In genomic region chr22:47047321-47048122, GRCh38 we compare ENCODE assay signal across 30 cellular contexts.
DNase-seq lines count a peak whose midpoint lies in the region; ATAC-seq, FAIRE-seq and TF ChIP-seq lines count a peak whose summit lies in the region.
"Had no signal": no experiment of that assay in that cellular context is flagged by ENCODE, and none has a peak within 500 bp of the region (broad histone marks: within the 10 kb centered on the region; RNA-seq: fewer than 3 reads in every experiment).

No MANE protein-coding gene starts in this region.

- H3K56ac ChIP-seq in H1 (replicated peaks; ENCODE audit: insufficient read length, low read depth, low read length): no peak overlapping the region

- H3K23ac ChIP-seq in H1 (ENCODE audit: insufficient read length): no peak overlapping the region

- peak; percentile 9 for DNase-seq in activated CD8-positive, alpha-beta memory T cell treated with anti-CD3 and anti-CD28 coated beads, Interleukin-2, amount 50 U/mL, for 4 hours
- DNase-seq in activated CD8-positive, alpha-beta memory T cell treated with anti-CD3 and anti-CD28 coated beads for 24 hours: no peak
- DNase-seq in CD8-positive, alpha-beta memory T cell: peak in 1 of 5 donors; percentile 11
- DNase-seq in H1 (ENCODE audit: low read depth in 1 of 2, low spot score in 2 of 2): no peak
- DNase-seq in osteoblast (ENCODE audit: insufficient read length, low spot score, missing footprints): peak; percentile 68
- DNase-seq in breast epithelium (ENCODE audit: low spot score in 2 of 2): no peak
- no peak for DNase-seq in mesenteric fat pad (ENCODE audit: low spot score)
- DNase-seq: activated CD8-positive, alpha-beta T cell treated with anti-CD3 and anti-CD28 coated beads for 36 hours; activated gamma-delta T cell treated with Interleukin-2 at 50 U/mL for 16 hours; brain microvascular endothelial cell; effector CD4-positive, alpha-beta T cell; erythroblast; foreskin fibroblast; kidney glomerular epithelial cell; NCI-H1417 treated with DMSO at 0.1 percent for 48 hours; NCI-H2081; NCI-H345; NCI-H748 treated with DMSO at 0.1 percent for 48 hours; occipital lobe; T-helper 2 cell had no signal

- H2BK12ac ChIP-seq in H1 (ENCODE audit: low read depth, low read length): no peak overlapping the region

- H3K4me3 Mint-ChIP-seq in CD8-positive, alpha-beta memory T cell: peak overlapping the region in 4 of 7 donors; percentile 13 to 82 (median 24)
- H3K4me3 Mint-ChIP-seq: activated CD8-positive, alpha-beta T cell treated with anti-CD3 and anti-CD28 coated beads for 36 hours had no signal

- H3K27ac Mint-ChIP-seq in CD8-positive, alpha-beta memory T cell: peak overlapping the region in 5 of 8 donors; percentile 33 to 75 (median 66)
- H3K27ac Mint-ChIP-seq: activated CD8-positive, alpha-beta T cell treated with anti-CD3 and anti-CD28 coated beads for 36 hours had no signal

- H3K79me1 ChIP-seq in H1 (ENCODE audit: low read depth, low read length): peaks cover 3% of the 10 kb centered on the region; the same call in 1 of the 2 replicates

- H2BK5ac ChIP-seq in H1 (ENCODE audit: low read depth, low read length): no peak overlapping the region

- no peak for TF ChIP-seq CTCF in H1 (IDR thresholded peaks at IDR 0.05; ENCODE audit: control extremely low read depth in 1 of 3, insufficient read depth in 1 of 3, low read depth in 1 of 3, low read length in 3 of 3)
- no peak for TF ChIP-seq CTCF in osteoblast (IDR thresholded peaks at IDR 0.05; ENCODE audit: extremely low read depth, low read depth, low read length)
- no peak for TF ChIP-seq CTCF in breast epithelium (IDR thresholded peaks at IDR 0.05)

- TF ChIP-seq EP300 in H1 (IDR thresholded peaks at IDR 0.05; ENCODE audit: borderline replicate concordance in 1 of 2, low read depth in 2 of 2, low read length in 2 of 2): no peak

- WGBS in H1 (ENCODE audit: extremely low coverage in 1 of 2, insufficient coverage in 1 of 2, insufficient read length in 1 of 2, insufficient replicate concordance in 2 of 2, low coverage in 1 of 2, low lambda C conversion rate in 2 of 2, missing lambda C conversion rate in 1 of 2), 2 experiments: 93% methylated on average over 13 of the region's 13 CpGs; no CpG with 5 or more reads in 1 of the 2 experiments

- H3K18ac ChIP-seq in H1 (ENCODE audit: extremely low read depth, low read length): no peak overlapping the region

- no peak for TF ChIP-seq RAD21 in H1 (IDR thresholded peaks at IDR 0.05 in 1 of 2, conservative IDR thresholded peaks at IDR 0.05 in 1 of 2; ENCODE audit: low read depth in 2 of 2, low read length in 2 of 2)

- H3K4me1 ChIP-seq in CD8-positive, alpha-beta memory T cell (ENCODE audit: insufficient read depth, low read length): no peaks in the 10 kb centered on the region
- H3K4me1 ChIP-seq in H1 (replicated peaks in 1 of 4; ENCODE audit: control insufficient read depth in 3 of 4, insufficient read depth in 4 of 4, low read length in 3 of 4) (peaks cover 0 to 10% (median 4%) of the 10 kb centered on the region in 4 experiments; a peak in 5 of 7 replicates), osteoblast (ENCODE audit: insufficient read depth, low read length) (peaks cover 3% of the 10 kb centered on the region), breast epithelium (no peaks in the 10 kb centered on the region)
- H3K4me1 ChIP-seq: heart left ventricle had no signal

- no peaks in the 10 kb centered on the region for H3K23me2 ChIP-seq in H1 (ENCODE audit: low read depth, low read length)

- no peak for ATAC-seq in GM18858 (IDR thresholded peaks at IDR 0.05; ENCODE audit: unreplicated experiment)
- ATAC-seq: heart left ventricle, SK-N-SH treated with all-trans-retinoic acid at 6 μM for 48 hours had no signal

- no peak for FAIRE-seq in H1 (lab: Jason Lieb, UNC)
- FAIRE-seq: colon, D721Med, GM18507 had no signal

- H4K20me1 ChIP-seq in H1 (replicated peaks in 1 of 2; ENCODE audit: control insufficient read depth in 1 of 2, insufficient read depth in 2 of 2, low read length in 2 of 2): peaks cover 1% of the 10 kb centered on the region in 2 experiments
- peaks cover 22% of the 10 kb centered on the region for H4K20me1 ChIP-seq in osteoblast (ENCODE audit: insufficient read depth, low read length)

- H2AFZ ChIP-seq in H1 (ENCODE audit: low read length) (no peak overlapping the region), osteoblast (ENCODE audit: low read length) (no peak overlapping the region)

- no peak overlapping the region for H2BK15ac ChIP-seq in H1 (ENCODE audit: low read length)

- H3K27me3 ChIP-seq in CD8-positive, alpha-beta memory T cell (ENCODE audit: insufficient read depth, low read length, poor library complexity, severe bottlenecking): no peaks in the 10 kb centered on the region
- H3K27me3 ChIP-seq in H1 (replicated peaks in 1 of 4; ENCODE audit: control insufficient read depth in 3 of 4, extremely low read depth in 1 of 4, insufficient read depth in 3 of 4, low read length in 3 of 4) (no peaks in the 10 kb centered on the region), osteoblast (ENCODE audit: insufficient read depth, low read length) (no peaks in the 10 kb centered on the region), breast epithelium (no peaks in the 10 kb centered on the region)
- H3K27me3 ChIP-seq: brain microvascular endothelial cell, heart left ventricle, suprapubic skin, vagina had no signal

- no peaks in the 10 kb centered on the region for H3K36me3 ChIP-seq in CD8-positive, alpha-beta memory T cell (ENCODE audit: insufficient read depth, low read length)
- H3K36me3 ChIP-seq in H1 (ENCODE audit: control insufficient read depth in 2 of 4, insufficient read depth in 4 of 4, low read length in 3 of 4): no peaks in the 10 kb centered on the region; a peak in 1 of 8 replicates
- no peaks in the 10 kb centered on the region for H3K36me3 ChIP-seq in osteoblast (ENCODE audit: insufficient read depth, low read length)
- H3K36me3 ChIP-seq in breast epithelium: no peaks in the 10 kb centered on the region
- H3K36me3 ChIP-seq: brain microvascular endothelial cell, suprapubic skin, vagina had no signal

- H3K27ac ChIP-seq in CD8-positive, alpha-beta memory T cell (ENCODE audit: low read depth, low read length): no peak overlapping the region
- H3K27ac ChIP-seq in H1 (ENCODE audit: low read depth, low read length) (peak overlapping the region; percentile 34; the same call in 1 of the 2 replicates), osteoblast (ENCODE audit: low read depth, low read length) (no peak overlapping the region), breast epithelium (no peak overlapping the region)
- H3K27ac ChIP-seq: 22Rv1, brain microvascular endothelial cell, C4-2B, heart left ventricle, suprapubic skin, vagina had no signal

- H2BK120ac ChIP-seq in H1 (replicated peaks; ENCODE audit: low read depth, low read length): no peak overlapping the region

- H3K4me1 Mint-ChIP-seq in CD8-positive, alpha-beta memory T cell: peaks cover 45 to 79% (median 46%) of the 10 kb centered on the region in 3 donors

- H3K9me3 ChIP-seq in CD8-positive, alpha-beta memory T cell (ENCODE audit: low read length): no peaks in the 10 kb centered on the region
- H3K9me3 ChIP-seq in H1 (ENCODE audit: insufficient read depth in 2 of 2, low read depth in 1 of 2, low read length in 1 of 2): no peaks in the 10 kb centered on the region
- H3K9me3 ChIP-seq in osteoblast (ENCODE audit: low read depth, low read length): no peaks in the 10 kb centered on the region
- H3K9me3 ChIP-seq in breast epithelium: no peaks in the 10 kb centered on the region
- H3K9me3 ChIP-seq: heart left ventricle, suprapubic skin, vagina had no signal

- H2BK20ac ChIP-seq in H1 (ENCODE audit: low read length): no peak overlapping the region

- TF ChIP-seq POLR2A in H1 (IDR thresholded peaks at IDR 0.05; ENCODE audit: control extremely low read depth in 1 of 2, low read depth in 2 of 2, low read length in 2 of 2) (no peak), breast epithelium (IDR thresholded peaks at IDR 0.05) (no peak)

- no peak overlapping the region for H3K9ac ChIP-seq in H1 (replicated peaks in 1 of 4; ENCODE audit: extremely low read depth in 1 of 4, low read depth in 3 of 4, low read length in 3 of 4)

- no peak overlapping the region for H3K4me2 ChIP-seq in H1 (ENCODE audit: insufficient read depth in 1 of 2, low read depth in 2 of 2, low read length in 2 of 2)
- H3K4me2 ChIP-seq in osteoblast (ENCODE audit: insufficient read depth, low read length): no peak overlapping the region

- H3K9me3 Mint-ChIP-seq in CD8-positive, alpha-beta memory T cell: no peaks in the 10 kb centered on the region
- H3K9me3 Mint-ChIP-seq: activated CD8-positive, alpha-beta T cell treated with anti-CD3 and anti-CD28 coated beads for 36 hours had no signal

- H2AK5ac ChIP-seq in H1 (ENCODE audit: low read depth, low read length): no peak overlapping the region

- no peak overlapping the region for H3K14ac ChIP-seq in H1 (ENCODE audit: insufficient read length)

- H3K27me3 Mint-ChIP-seq in CD8-positive, alpha-beta memory T cell: no peaks in the 10 kb centered on the region
- H3K27me3 Mint-ChIP-seq: activated CD8-positive, alpha-beta T cell treated with anti-CD3 and anti-CD28 coated beads for 36 hours had no signal

- no peak overlapping the region for H4K91ac ChIP-seq in H1 (replicated peaks; ENCODE audit: insufficient read length, low read length)

- H3K4ac ChIP-seq in H1 (replicated peaks; ENCODE audit: insufficient read length, low read depth, low read length): no peak overlapping the region

- CTCF ChIA-PET in CD8-positive, alpha-beta memory T cell (lab: Charles Lee): no interaction called here
- CTCF ChIA-PET in H1 (lab: Charles Lee; ENCODE audit: partially characterized antibody): interaction anchor here (0.6 to 1.3 kb wide), 4 partner anchors 16 to 221 kb away, joined by 3 to 4 read pairs (median 3); no protein-coding TSS in a partner anchor

- intact Hi-C loops in breast epithelium (cut with DNase I; ENCODE audit: low total_unique reads): no loop called here

- H3K79me2 ChIP-seq in H1 (ENCODE audit: control insufficient read depth in 1 of 2, insufficient read depth in 2 of 2, low read length in 2 of 2): no peaks in the 10 kb centered on the region
- no peaks in the 10 kb centered on the region for H3K79me2 ChIP-seq in osteoblast (ENCODE audit: insufficient read depth, low read length)

- no peak overlapping the region for H4K5ac ChIP-seq in H1 (ENCODE audit: insufficient read length, low read depth, low read length)

- H3K36me3 Mint-ChIP-seq in CD8-positive, alpha-beta memory T cell: peaks cover 0 to 13% (median 8%) of the 10 kb centered on the region in 3 donors

- H4K8ac ChIP-seq in H1 (ENCODE audit: extremely low read depth, insufficient read depth, low read length): 0 out of 2 replicates have a peak overlapping the region, but pooled peaks have one; percentile 43

- no peak overlapping the region for H3K4me3 ChIP-seq in CD8-positive, alpha-beta memory T cell (ENCODE audit: low read length)
- H3K4me3 ChIP-seq in H1 (ENCODE audit: extremely low read depth in 1 of 4, insufficient read depth in 2 of 4, low read depth in 3 of 4, low read length in 4 of 4) (no peak overlapping the region), osteoblast (ENCODE audit: insufficient read depth, low read length) (no peak overlapping the region), breast epithelium (no peak overlapping the region)
- H3K4me3 ChIP-seq: heart left ventricle, suprapubic skin, vagina had no signal

- POLR2A ChIA-PET in CD8-positive, alpha-beta memory T cell (lab: Charles Lee): no interaction called here
- POLR2A ChIA-PET in H1 (lab: Charles Lee; ENCODE audit: partially characterized antibody): no interaction called here

Comparison
In these comparisons a context has a peak if more than half of its experiments do, and no peak if none do; other contexts are left out.
1. DNase-seq: peak in activated CD8-positive, alpha-beta memory T cell treated with anti-CD3 and anti-CD28 coated beads, Interleukin-2, amount 50 U/mL, for 4 hours (single experiment) and osteoblast (single experiment); none in activated CD8-positive, alpha-beta memory T cell treated with anti-CD3 and anti-CD28 coated beads for 24 hours (single experiment), H1 (0 of 2), breast epithelium (0 of 2) and mesenteric fat pad (single experiment).